In the genomic region with DNA sequence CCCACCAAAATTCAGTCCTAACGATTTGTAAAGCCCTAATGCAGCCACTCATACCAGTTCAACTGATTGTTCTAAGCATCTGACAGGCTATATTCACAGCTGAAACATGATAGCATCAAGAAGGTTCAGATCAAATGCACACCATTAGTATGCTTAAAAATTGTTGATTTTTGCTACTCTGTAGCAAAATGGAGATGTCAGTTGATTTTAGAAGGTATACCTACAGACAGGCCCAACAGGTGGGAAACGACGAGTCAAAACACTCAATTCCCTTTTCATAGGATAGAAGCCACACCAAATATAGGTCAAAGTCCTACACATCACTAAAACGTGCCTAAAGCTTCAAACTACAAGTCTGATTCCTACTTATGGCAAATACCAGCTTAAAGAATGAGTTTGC, we compare ENCODE assay signal across 1 cellular context.
TF ChIP-seq lines count a peak whose summit lies in the region.

No MANE protein-coding gene starts in this region.

TF ChIP-seq in K562, 482 proteins besides CTCF, POLR2A, EP300 and RAD21:
- TF ChIP-seq ILF3 (IDR thresholded peaks at IDR 0.05; ENCODE audit: borderline replicate concordance) (0 out of 2 replicates have a peak, but pooled peaks have one; percentile 7), SAFB2 (IDR thresholded peaks at IDR 0.05; ENCODE audit: borderline replicate concordance, low read depth, low read length, severe bottlenecking) (no peak), SMC3 (conservative IDR thresholded peaks at IDR 0.05; ENCODE audit: insufficient read depth, low read depth, low read length) (no peak), ZBTB11 (CRISPR knock-in tag; IDR thresholded peaks at IDR 0.05) (no peak), HNRNPL (IDR thresholded peaks at IDR 0.05; ENCODE audit: low read depth, low read length) (0 out of 2 replicates have a peak, but pooled peaks have one; percentile 46), POLR2AphosphoS2 (IDR thresholded peaks at IDR 0.05; ENCODE audit: low read length) (peak; percentile 72; the same call in 1 of the 2 replicates), SMAD1 (IDR thresholded peaks at IDR 0.05; ENCODE audit: low read depth, low read length, partially characterized antibody) (peak; percentile 56)
- TF ChIP-seq, protein P1, sequence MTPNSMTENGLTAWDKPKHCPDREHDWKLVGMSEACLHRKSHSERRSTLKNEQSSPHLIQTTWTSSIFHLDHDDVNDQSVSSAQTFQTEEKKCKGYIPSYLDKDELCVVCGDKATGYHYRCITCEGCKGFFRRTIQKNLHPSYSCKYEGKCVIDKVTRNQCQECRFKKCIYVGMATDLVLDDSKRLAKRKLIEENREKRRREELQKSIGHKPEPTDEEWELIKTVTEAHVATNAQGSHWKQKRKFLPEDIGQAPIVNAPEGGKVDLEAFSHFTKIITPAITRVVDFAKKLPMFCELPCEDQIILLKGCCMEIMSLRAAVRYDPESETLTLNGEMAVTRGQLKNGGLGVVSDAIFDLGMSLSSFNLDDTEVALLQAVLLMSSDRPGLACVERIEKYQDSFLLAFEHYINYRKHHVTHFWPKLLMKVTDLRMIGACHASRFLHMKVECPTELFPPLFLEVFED (CRISPR knock-in tag; conservative IDR thresholded peaks at IDR 0.05), result peak; percentile 30; the same call in 1 of the 2 replicates
TF ChIP-seq in K562: peak in this region for 5.
